ENCODE assay signal across 31 cellular contexts in genomic region chr4:151107063-151107462, GRCh38. TPM values are rescaled to one million over a fixed set of nuclear protein-coding genes. Genes with fewer than 3 reads are reported as not detected.
DNase-seq lines count a peak whose midpoint lies in the region; ATAC-seq, FAIRE-seq and TF ChIP-seq lines count a peak whose summit lies in the region.
"Had no signal": no experiment of that assay in that cellular context is flagged by ENCODE, and none has a peak within 500 bp of the region (broad histone marks: within the 10 kb centered on the region; RNA-seq: fewer than 3 reads in every experiment).

No MANE protein-coding gene starts in this region.

- no peak for FAIRE-seq in GM19239 (lab: Jason Lieb, UNC)
- FAIRE-seq: astrocyte, GM18507, urothelium cell line had no signal

- POLR2A ChIA-PET in CD8-positive, alpha-beta memory T cell (lab: Charles Lee): no interaction called here

- no peak overlapping the region for H3K4me3 Mint-ChIP-seq in activated CD8-positive, alpha-beta memory T cell treated with anti-CD3 and anti-CD28 coated beads, Interleukin-2, amount 10 ng/mL, durations not matched to agents 7 days and 5 days
- H3K4me3 Mint-ChIP-seq in CD8-positive, alpha-beta memory T cell: no peak overlapping the region
- H3K4me3 Mint-ChIP-seq in memory B cell: no peak overlapping the region
- H3K4me3 Mint-ChIP-seq: activated naive CD8-positive, alpha-beta T cell treated with anti-CD3 and anti-CD28 coated beads, Interleukin-2, amount 50 U/mL, for 24 hours; neural progenitor cell had no signal

- H3K4me1 Mint-ChIP-seq in activated CD8-positive, alpha-beta memory T cell treated with anti-CD3 and anti-CD28 coated beads, Interleukin-2, amount 10 ng/mL, durations not matched to agents 7 days and 5 days: peaks cover 17% of the 10 kb centered on the region
- peaks cover 13 to 37% (median 14%) of the 10 kb centered on the region in 3 donors for H3K4me1 Mint-ChIP-seq in CD8-positive, alpha-beta memory T cell
- H3K4me1 Mint-ChIP-seq in memory B cell: peaks cover 6% of the 10 kb centered on the region

- no peak for DNase-seq in activated CD8-positive, alpha-beta memory T cell treated with anti-CD3 and anti-CD28 coated beads, Interleukin-2, amount 10 ng/mL, durations not matched to agents 7 days and 5 days
- no peak for DNase-seq in activated CD8-positive, alpha-beta memory T cell treated with anti-CD3 and anti-CD28 coated beads, Interleukin-2, amount 50 U/mL, for 48 hours
- DNase-seq in CD8-positive, alpha-beta memory T cell: no peak
- DNase-seq in RWPE2 (ENCODE audit: low spot score) (no peak), memory B cell (ENCODE audit: low spot score in 2 of 2) (no peak), GM19239 (ENCODE audit: insufficient read length, low spot score) (no peak), DMS153 treated with DMSO at 0.1 percent for 48 hours (lab: John Stamatoyannopoulos, UW; ENCODE audit: unreplicated experiment) (no peak), HPDE6-E6E7 (ENCODE audit: extremely low spot score) (no peak)
- DNase-seq: activated CD4-positive, alpha-beta T cell treated with anti-CD3 and anti-CD28 coated beads, Interleukin-2, amount 50 U/mL, for 4 hours; activated CD4-positive, CD25-positive, alpha-beta regulatory T cell; activated effector memory CD4-positive, alpha-beta T cell treated with anti-CD3 and anti-CD28 coated beads, Interleukin-2, amount 50 U/mL, for 16 hours; activated naive CD8-positive, alpha-beta T cell treated with anti-CD3 and anti-CD28 coated beads, Interleukin-2, amount 50 U/mL, for 24 hours; cortex of kidney; DMS 273 treated with DMSO at 0.1 percent for 48 hours; effector memory CD4-positive, alpha-beta T cell; H7; hippocampal formation; mammary epithelial cell; NCI-H146; NCI-H446; posterior cingulate gyrus; right cardiac atrium; stimulated activated CD4-positive, alpha-beta T cell treated with anti-CD3 and anti-CD28 coated beads, Interleukin-1b, Interleukin-23, amount 100 ng/mL, for 48 hours; stimulated activated naive CD8-positive, alpha-beta T cell treated with anti-CD3 and anti-CD28 coated beads, Interleukin-15, Interleukin-2, amounts not matched to agents 100 U/mL and 50 U/mL, for 24 hours; T-helper 1 cell; testis had no signal

- H3K9me3 ChIP-seq in CD8-positive, alpha-beta memory T cell (ENCODE audit: low read length): no peaks in the 10 kb centered on the region
- H3K9me3 ChIP-seq in RWPE2 (ENCODE audit: severe bottlenecking): no peaks in the 10 kb centered on the region
- H3K9me3 ChIP-seq: SJSA1, testis had no signal

- no peak for TF ChIP-seq CTCF in RWPE2 (IDR thresholded peaks at IDR 0.05; ENCODE audit: poor library complexity, severe bottlenecking)

- H3K4me3 ChIP-seq in CD8-positive, alpha-beta memory T cell (ENCODE audit: low read length): no peak overlapping the region
- H3K4me3 ChIP-seq in RWPE2 (ENCODE audit: severe bottlenecking): no peak overlapping the region
- H3K4me3 ChIP-seq: neural progenitor cell, SJSA1, testis had no signal

- H3K9me3 Mint-ChIP-seq in activated CD8-positive, alpha-beta memory T cell treated with anti-CD3 and anti-CD28 coated beads, Interleukin-2, amount 10 ng/mL, durations not matched to agents 7 days and 5 days (ENCODE audit: low read depth): no peaks in the 10 kb centered on the region
- no peaks in the 10 kb centered on the region for H3K9me3 Mint-ChIP-seq in CD8-positive, alpha-beta memory T cell
- no peaks in the 10 kb centered on the region for H3K9me3 Mint-ChIP-seq in memory B cell
- H3K9me3 Mint-ChIP-seq: activated naive CD8-positive, alpha-beta T cell treated with anti-CD3 and anti-CD28 coated beads, Interleukin-2, amount 50 U/mL, for 24 hours; neural progenitor cell had no signal

- H3K27ac Mint-ChIP-seq in activated CD8-positive, alpha-beta memory T cell treated with anti-CD3 and anti-CD28 coated beads, Interleukin-2, amount 10 ng/mL, durations not matched to agents 7 days and 5 days: peak overlapping the region; percentile 15
- H3K27ac Mint-ChIP-seq in CD8-positive, alpha-beta memory T cell: peak overlapping the region in 5 of 8 donors; percentile 18 to 71 (median 48)
- peak overlapping the region; percentile 41 for H3K27ac Mint-ChIP-seq in memory B cell
- H3K27ac Mint-ChIP-seq: neural progenitor cell had no signal

- H3K36me3 Mint-ChIP-seq in activated CD8-positive, alpha-beta memory T cell treated with anti-CD3 and anti-CD28 coated beads, Interleukin-2, amount 10 ng/mL, durations not matched to agents 7 days and 5 days: peaks cover 46% of the 10 kb centered on the region
- peaks cover 4 to 61% (median 10%) of the 10 kb centered on the region in 3 donors for H3K36me3 Mint-ChIP-seq in CD8-positive, alpha-beta memory T cell
- H3K36me3 Mint-ChIP-seq in memory B cell: peaks cover 21% of the 10 kb centered on the region

- CTCF ChIA-PET in activated CD8-positive, alpha-beta memory T cell treated with anti-CD3 and anti-CD28 coated beads, Interleukin-2, amount 10 ng/mL, durations not matched to agents 7 days and 5 days (lab: Charles Lee): no interaction called here
- CTCF ChIA-PET in CD8-positive, alpha-beta memory T cell (lab: Charles Lee): no interaction called here

- H3K27ac ChIP-seq in CD8-positive, alpha-beta memory T cell (ENCODE audit: low read depth, low read length): no peak overlapping the region
- no peak overlapping the region for H3K27ac ChIP-seq in RWPE2 (ENCODE audit: poor library complexity, severe bottlenecking)
- H3K27ac ChIP-seq: neural progenitor cell, SJSA1, testis had no signal

- peaks cover 3% of the 10 kb centered on the region for H3K4me1 ChIP-seq in CD8-positive, alpha-beta memory T cell (ENCODE audit: insufficient read depth, low read length)
- H3K4me1 ChIP-seq in RWPE2 (ENCODE audit: insufficient read depth, poor library complexity, severe bottlenecking): peaks cover 2% of the 10 kb centered on the region
- H3K4me1 ChIP-seq: neural progenitor cell, SJSA1, testis had no signal

- H3K36me3 ChIP-seq in CD8-positive, alpha-beta memory T cell (ENCODE audit: insufficient read depth, low read length): peaks cover 28% of the 10 kb centered on the region
- H3K36me3 ChIP-seq in RWPE2 (ENCODE audit: low read depth): peaks cover 75% of the 10 kb centered on the region

- ATAC-seq in activated CD8-positive, alpha-beta memory T cell treated with anti-CD3 and anti-CD28 coated beads, Interleukin-2, amount 10 ng/mL, durations not matched to agents 7 days and 5 days: no peak
- ATAC-seq in RWPE2 (ENCODE audit: low read depth) (peak; percentile 9; the same call in 1 of the 3 replicates), memory B cell (ENCODE audit: low read depth) (no peak)
- ATAC-seq: activated naive CD8-positive, alpha-beta T cell treated with anti-CD3 and anti-CD28 coated beads, Interleukin-2, amount 50 U/mL, for 24 hours; right cardiac atrium; stimulated activated naive CD8-positive, alpha-beta T cell treated with anti-CD3 and anti-CD28 coated beads, Interleukin-15, Interleukin-2, amounts not matched to agents 100 U/mL and 50 U/mL, for 24 hours had no signal

- no peaks in the 10 kb centered on the region for H3K27me3 ChIP-seq in CD8-positive, alpha-beta memory T cell (ENCODE audit: insufficient read depth, low read length, poor library complexity, severe bottlenecking)
- H3K27me3 ChIP-seq in RWPE2 (ENCODE audit: insufficient read depth, poor library complexity, severe bottlenecking): no peaks in the 10 kb centered on the region
- H3K27me3 ChIP-seq: neural progenitor cell, SJSA1, testis had no signal

- no peaks in the 10 kb centered on the region for H3K27me3 Mint-ChIP-seq in activated CD8-positive, alpha-beta memory T cell treated with anti-CD3 and anti-CD28 coated beads, Interleukin-2, amount 10 ng/mL, durations not matched to agents 7 days and 5 days
- no peaks in the 10 kb centered on the region for H3K27me3 Mint-ChIP-seq in CD8-positive, alpha-beta memory T cell
- no peaks in the 10 kb centered on the region for H3K27me3 Mint-ChIP-seq in memory B cell
- H3K27me3 Mint-ChIP-seq: activated naive CD8-positive, alpha-beta T cell treated with anti-CD3 and anti-CD28 coated beads, Interleukin-2, amount 50 U/mL, for 24 hours had no signal

RNA-seq across cellular contexts. Expression of gene RPS3A, which starts 7.6 kb away (rescaled TPM):
- total RNA-seq in activated CD8-positive, alpha-beta memory T cell treated with anti-CD3 and anti-CD28 coated beads, Interleukin-2, amount 10 ng/mL, durations not matched to agents 7 days and 5 days: 1,000 to 10,000 TPM; 1,281 to 1,734 TPM
- total RNA-seq in CD8-positive, alpha-beta memory T cell: 1,000 to 10,000 TPM; 2,661 to 2,678 TPM
- polyA plus RNA-seq in CD8-positive, alpha-beta memory T cell: 3,574 TPM
